ENCODE assay signal across 14 cellular contexts in the genomic region with DNA sequence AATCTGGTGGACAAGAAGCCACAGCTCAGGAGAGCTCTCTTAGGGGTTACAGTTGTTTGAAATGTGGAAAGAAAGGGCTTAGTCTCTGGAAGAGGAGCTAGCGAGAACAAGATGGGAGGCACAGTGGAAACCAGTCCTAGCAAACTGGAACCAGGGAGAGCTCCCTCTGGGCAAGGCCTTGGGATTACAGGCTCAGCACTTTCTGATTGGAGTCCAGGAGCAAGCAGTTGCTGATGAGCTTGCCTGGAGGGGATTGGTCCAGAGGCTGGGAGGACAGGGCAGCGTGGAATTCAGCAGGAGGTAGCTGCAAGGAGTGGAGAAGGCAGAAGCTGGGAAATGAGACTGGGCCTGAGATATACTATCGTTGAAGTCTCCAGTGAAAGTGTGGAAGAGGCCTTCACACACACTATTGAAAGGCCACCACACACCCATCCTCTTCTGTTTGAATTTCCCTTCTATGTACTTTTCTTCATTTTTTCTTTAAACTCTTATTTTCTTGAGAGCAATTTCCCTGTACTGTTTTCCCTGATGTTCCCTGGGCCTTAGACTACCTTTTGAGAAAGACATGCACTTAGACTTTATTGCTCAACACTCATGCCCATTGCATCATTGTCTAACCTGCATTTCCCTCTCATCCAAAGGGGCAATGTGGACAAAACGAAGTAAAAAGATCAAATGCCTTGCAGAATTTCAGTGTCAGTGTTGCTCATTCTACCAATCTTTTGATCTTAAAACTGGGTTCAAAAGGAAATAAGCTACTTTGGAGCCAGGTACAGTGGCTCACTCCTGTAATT. TPM values are rescaled to one million over a fixed set of nuclear protein-coding genes. Genes with fewer than 3 reads are reported as not detected.
DNase-seq lines count a peak whose midpoint lies in the region; ATAC-seq lines count a peak whose summit lies in the region.
"Had no signal": no experiment of that assay in that cellular context is flagged by ENCODE, and none has a peak within 500 bp of the region (broad histone marks: within the 10 kb centered on the region; RNA-seq: fewer than 3 reads in every experiment).

No MANE protein-coding gene starts in this region.

- DNase-seq in EH (ENCODE audit: low read depth) (peak; percentile 41), LHCN-M2 (ENCODE audit: low read depth) (peak; percentile 38), ecto neural progenitor cell (ENCODE audit: low spot score) (peak; percentile 55), anterior cingulate cortex (lab: John Stamatoyannopoulos, UW) (no peak), NCI-H1417 treated with DMSO at 0.1 percent for 48 hours (lab: John Stamatoyannopoulos, UW) (no peak), NCI-H2029 (lab: John Stamatoyannopoulos, UW) (no peak)
- DNase-seq: effector CD4-positive, alpha-beta T cell; left lung; NCI-H2107 had no signal

- no peak for ATAC-seq in GM21367 (IDR thresholded peaks at IDR 0.05; ENCODE audit: unreplicated experiment)
- ATAC-seq: activated CD4-positive, CD25-positive, alpha-beta regulatory T cell treated with anti-CD3 and anti-CD28 coated beads, Interleukin-2, amount 50 U/mL, for 24 hours had no signal

- WGBS in mesodermal cell (ENCODE audit: insufficient coverage in 2 of 2), 2 experiments = 86 to 89% methylated on average over 3 to 4 of the region's 4 CpGs

- peak overlapping the region; percentile 76 for H3K27ac ChIP-seq in mesodermal cell (ENCODE audit: low read depth, low read length, severe bottlenecking)
- H3K27ac ChIP-seq: left lung, neutrophil, thoracic aorta had no signal

- no peak overlapping the region for H3K4me3 ChIP-seq in mesodermal cell (ENCODE audit: extremely low read depth, insufficient read depth, low read length, poor library complexity, severe bottlenecking)
- H3K4me3 ChIP-seq: left lung, thoracic aorta had no signal

- no peaks in the 10 kb centered on the region for H3K9me3 ChIP-seq in mesodermal cell (ENCODE audit: control insufficient read depth, low read length)
- H3K9me3 ChIP-seq: left lung, neutrophil, thoracic aorta had no signal

- H3K36me3 ChIP-seq in mesodermal cell (ENCODE audit: control insufficient read depth, insufficient read depth, low read length) = no peaks in the 10 kb centered on the region
- H3K36me3 ChIP-seq: left lung, neutrophil, thoracic aorta had no signal

- H3K4me1 ChIP-seq in mesodermal cell (ENCODE audit: control insufficient read depth, insufficient read depth, low read length, poor library complexity, severe bottlenecking) = peaks cover 8% of the 10 kb centered on the region

RNA-seq across cellular contexts. Expression of a gene that starts 57.8 kb away (rescaled TPM):
- 22.8 and 23.9 TPM in 2 replicates for total RNA-seq in LHCN-M2 (2014; rRNA removed)
- 37.8 TPM for polyA plus RNA-seq in LHCN-M2 (2012)
- polyA plus RNA-seq in mesodermal cell (2013, experiment 1 of 2) = 5.1 TPM
- 6.2 TPM for polyA plus RNA-seq in mesodermal cell (2013, experiment 2 of 2)

Comparison
In these comparisons a context has a peak if more than half of its experiments do, and no peak if none do; other contexts are left out.
1. DNase-seq: peak in EH (single experiment), LHCN-M2 (single experiment) and ecto neural progenitor cell (single experiment); none in anterior cingulate cortex (0 of 58), NCI-H1417 treated with DMSO at 0.1 percent for 48 hours (single experiment) and NCI-H2029 (single experiment).